8 cellular contexts compared by ENCODE assay signal in genomic region chr1:205284420-205285144, GRCh38.
DNase-seq lines count a peak whose midpoint lies in the region; TF ChIP-seq lines count a peak whose summit lies in the region.

No MANE protein-coding gene starts in this region.

- no peaks in the 10 kb centered on the region for H4K20me1 ChIP-seq in KMS-11 (ENCODE audit: insufficient read depth)

- H3K79me2 ChIP-seq in KMS-11 (ENCODE audit: insufficient read depth, low read depth) = no peaks in the 10 kb centered on the region

- H3K27ac ChIP-seq in KMS-11 = peak overlapping the region; percentile 76

- no peaks in the 10 kb centered on the region for H3K27me3 ChIP-seq in KMS-11 (ENCODE audit: insufficient read depth, low read depth)

- no peaks in the 10 kb centered on the region for H3K36me3 ChIP-seq in KMS-11 (ENCODE audit: insufficient read depth)

- DNase-seq in COLO668 (lab: John Stamatoyannopoulos, UW; ENCODE audit: unreplicated experiment) (peak; percentile 96), SIG-M5 (lab: John Stamatoyannopoulos, UW) (peak; percentile 89), foreskin melanocyte (peak; percentile 90), non-pigmented ciliary epithelial cell (ENCODE audit: low read depth) (peak; percentile 94), stromal cell of bone marrow (ENCODE audit: low read depth) (peak; percentile 77), cortex of kidney (lab: John Stamatoyannopoulos, UW) (no peak)
- peak; percentile 79 for DNase-seq in activated naive CD4-positive, alpha-beta T cell treated with Interleukin-2 at 50 U/mL for 16 hours

- TF ChIP-seq CTCF in KMS-11 (conservative IDR thresholded peaks at IDR 0.05; ENCODE audit: low read depth, low read length) = no peak

- H2AFZ ChIP-seq in KMS-11 (ENCODE audit: low read depth) = peak overlapping the region; percentile 42; the same call in 1 of the 2 replicates

- peaks cover 96% of the 10 kb centered on the region for H3K4me1 ChIP-seq in KMS-11 (ENCODE audit: low read depth, poor library complexity, severe bottlenecking)

- H3K4me3 ChIP-seq in KMS-11 (IDR thresholded peaks at IDR 0.05; ENCODE audit: insufficient read depth, low read depth, low read length) = no peak overlapping the region

- peak overlapping the region; percentile 99 for H3K4me2 ChIP-seq in KMS-11

- peak overlapping the region; percentile 28; the same call in 1 of the 2 replicates for H3K9ac ChIP-seq in KMS-11
